ENCODE assay signal across 20 cellular contexts in genomic region chr1:87899746-87900145, GRCh38.
DNase-seq lines count a peak whose midpoint lies in the region; ATAC-seq, FAIRE-seq and TF ChIP-seq lines count a peak whose summit lies in the region.
"Had no signal": no experiment of that assay in that cellular context is flagged by ENCODE, and none has a peak within 500 bp of the region (broad histone marks: within the 10 kb centered on the region; RNA-seq: fewer than 3 reads in every experiment).

No MANE protein-coding gene starts in this region.

- WGBS in small intestine, 3 donors, result 33 to 66% (median 51%) methylated on average over 3 of the region's 3 CpGs

- peak; percentile 27 for DNase-seq in HT-29 (ENCODE audit: low spot score)
- peak; percentile 44 for DNase-seq in fibroblast of villous mesenchyme (ENCODE audit: low read depth)
- no peak for DNase-seq in mucosa of descending colon
- DNase-seq in small intestine, result peak; percentile 22
- DNase-seq in MV-4-11 (lab: John Stamatoyannopoulos, UW), result no peak
- no peak for DNase-seq in lower lobe of right lung
- DNase-seq: AML-193; Caco-2; Calu3; CD4-positive, alpha-beta T cell; CD8-positive, alpha-beta T cell; DMS79 treated with DMSO at 0.1 percent for 48 hours; GF-D8 had no signal

- H3K4me1 ChIP-seq in mucosa of descending colon (ENCODE audit: low read depth) (peaks cover 18% of the 10 kb centered on the region), small intestine (ENCODE audit: control insufficient read depth in 2 of 2, insufficient read depth in 1 of 2, low read depth in 1 of 2, low read length in 1 of 2) (no peaks in the 10 kb centered on the region), lower lobe of right lung (no peaks in the 10 kb centered on the region)

- H3K27me3 ChIP-seq in small intestine (ENCODE audit: control insufficient read depth in 2 of 2, insufficient read depth in 2 of 2, low read length in 2 of 2) (no peaks in the 10 kb centered on the region), lower lobe of right lung (ENCODE audit: low read depth) (no peaks in the 10 kb centered on the region)
- H3K27me3 ChIP-seq: BLaER1 treated with 17β-estradiol and CSF1 and Interleukin-3, amounts not matched to agents 10 nM and 100 nM had no signal

- ATAC-seq in mucosa of descending colon (peak; percentile 80), GM19463 (IDR thresholded peaks at IDR 0.05; ENCODE audit: unreplicated experiment) (no peak), lower lobe of right lung (no peak)
- ATAC-seq: A549; CD8-positive, alpha-beta T cell had no signal

- no peak overlapping the region for H3K27ac ChIP-seq in small intestine (ENCODE audit: low read depth in 1 of 2, low read length in 1 of 2)
- no peak overlapping the region for H3K27ac ChIP-seq in lower lobe of right lung
- H3K27ac ChIP-seq: 22Rv1; A549; BLaER1 treated with 17β-estradiol and CSF1 and Interleukin-3, amounts not matched to agents 10 nM and 100 nM; C4-2B had no signal

- no peak for FAIRE-seq in small intestine (lab: Jason Lieb, UNC)
- FAIRE-seq: A549, G401.6, GM12891 had no signal

- H3K4me3 ChIP-seq in fibroblast of villous mesenchyme (ENCODE audit: low read depth, low read length), result no peak overlapping the region
- no peak overlapping the region for H3K4me3 ChIP-seq in mucosa of descending colon
- H3K4me3 ChIP-seq in small intestine (ENCODE audit: low read depth in 1 of 2, low read length in 2 of 2), result no peak overlapping the region
- H3K4me3 ChIP-seq in lower lobe of right lung, result no peak overlapping the region
- H3K4me3 ChIP-seq: A549; BLaER1 treated with 17β-estradiol and CSF1 and Interleukin-3, amounts not matched to agents 10 nM and 100 nM had no signal

- H3K36me3 ChIP-seq in mucosa of descending colon (ENCODE audit: low read depth) (no peaks in the 10 kb centered on the region), small intestine (ENCODE audit: control insufficient read depth in 2 of 2, insufficient read depth in 2 of 2, low read length in 2 of 2) (no peaks in the 10 kb centered on the region), lower lobe of right lung (no peaks in the 10 kb centered on the region)
- H3K36me3 ChIP-seq: BLaER1 treated with 17β-estradiol and CSF1 and Interleukin-3, amounts not matched to agents 10 nM and 100 nM had no signal

- intact Hi-C loops in mucosa of descending colon (cut with DNase I, micrococcal nuclease), result no loop called here
- intact Hi-C loops in lower lobe of right lung (cut with DNase I), result no loop called here

- H3K9me3 ChIP-seq in mucosa of descending colon (no peaks in the 10 kb centered on the region), small intestine (ENCODE audit: control insufficient read depth, low read depth) (no peaks in the 10 kb centered on the region), lower lobe of right lung (no peaks in the 10 kb centered on the region)
- H3K9me3 ChIP-seq: A549; BLaER1 treated with 17β-estradiol and CSF1 and Interleukin-3, amounts not matched to agents 10 nM and 100 nM; Caco-2 had no signal

- TF ChIP-seq CTCF in fibroblast of villous mesenchyme (IDR thresholded peaks at IDR 0.05; ENCODE audit: insufficient read depth, low read depth, low read length) (no peak), mucosa of descending colon (IDR thresholded peaks at IDR 0.05) (no peak), lower lobe of right lung (IDR thresholded peaks at IDR 0.05) (no peak)

Comparison
In these comparisons a context has a peak if more than half of its experiments do, and no peak if none do; other contexts are left out.
1. DNase-seq: peak in HT-29 (single experiment), fibroblast of villous mesenchyme (single experiment) and small intestine (single experiment); none in mucosa of descending colon (0 of 3), MV-4-11 (single experiment) and lower lobe of right lung (single experiment).